Comparison of ENCODE assay signal across 29 cellular contexts in the genomic region with DNA sequence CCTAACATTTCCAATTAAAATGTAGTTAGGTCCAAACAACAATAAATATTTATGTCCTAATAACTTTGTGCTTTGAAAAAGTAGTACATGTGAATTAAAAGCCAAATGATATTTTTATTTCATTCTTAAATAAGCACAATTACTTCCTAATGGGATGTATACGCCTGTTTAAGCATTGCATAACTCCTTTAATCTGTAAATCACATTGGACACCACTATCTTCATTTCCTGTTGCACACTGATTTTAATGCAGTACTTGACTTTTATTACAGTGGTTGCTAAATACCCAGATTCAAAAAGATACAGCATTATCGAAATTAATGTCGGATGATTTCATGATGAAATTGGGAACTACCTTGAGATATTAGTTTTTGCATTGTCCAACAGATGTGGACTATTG.
"Had no signal": no experiment of that assay in that cellular context is flagged by ENCODE, and none has a peak within 500 bp of the region (broad histone marks: within the 10 kb centered on the region; RNA-seq: fewer than 3 reads in every experiment).

No MANE protein-coding gene starts in this region.

- H3K4me3 ChIP-seq: adrenal gland, ascending aorta, body of pancreas, breast epithelium, cardiac muscle cell had no signal

- H3K4me1 ChIP-seq: adrenal gland, ascending aorta, body of pancreas, breast epithelium had no signal

- H3K27me3 ChIP-seq: adrenal gland, ascending aorta, body of pancreas, brain microvascular endothelial cell, breast epithelium, cardiac muscle cell had no signal

- H3K36me3 ChIP-seq: adrenal gland, ascending aorta, brain microvascular endothelial cell, breast epithelium, cardiac muscle cell had no signal

- H3K9me3 ChIP-seq: adrenal gland, ascending aorta, body of pancreas had no signal

- H3K27ac ChIP-seq: adrenal gland, ascending aorta, body of pancreas, brain microvascular endothelial cell, breast epithelium, cardiac muscle cell had no signal

- DNase-seq: activated effector memory CD4-positive, alpha-beta T cell treated with anti-CD3 and anti-CD28 coated beads, Interleukin-2, amount 50 U/mL, for 16 hours; activated effector memory CD4-positive, alpha-beta T cell treated with Interleukin-2 at 50 U/mL for 16 hours; activated gamma-delta T cell; activated gamma-delta T cell treated with Interleukin-2 at 50 U/mL for 16 hours; activated naive CD4-positive, alpha-beta T cell; activated naive CD4-positive, alpha-beta T cell treated with anti-CD3 and anti-CD28 coated beads for 36 hours; activated naive CD4-positive, alpha-beta T cell treated with anti-CD3 and anti-CD28 coated beads, Interleukin-2, amount 10 ng/mL, durations not matched to agents 7 days and 5 days; activated naive CD4-positive, alpha-beta T cell treated with anti-CD3 and anti-CD28 coated beads, Interleukin-2, amount 50 U/mL, for 16 hours; activated naive CD4-positive, alpha-beta T cell treated with Interleukin-2 at 50 U/mL for 16 hours; activated naive CD8-positive, alpha-beta T cell treated with anti-CD3 and anti-CD28 coated beads for 36 hours; activated naive CD8-positive, alpha-beta T cell treated with anti-CD3 and anti-CD28 coated beads, Interleukin-2, amount 10 ng/mL, durations not matched to agents 7 days and 5 days; activated naive CD8-positive, alpha-beta T cell treated with anti-CD3 and anti-CD28 coated beads, Interleukin-2, amount 50 U/mL, for 24 hours; activated T-cell treated with anti-CD3 and anti-CD28 coated beads, Interleukin-2, amount 50 U/mL, for 1 hour; activated T-cell treated with anti-CD3 and anti-CD28 coated beads, Interleukin-2, amount 50 U/mL, for 24 hours; activated T-cell treated with anti-CD3 and anti-CD28 coated beads, Interleukin-2, amount 50 U/mL, for 4 hours; activated T-cell treated with anti-CD3 and anti-CD28 coated beads, Interleukin-2, amount 50 U/mL, for 48 hours; activated T-cell treated with anti-CD3 and anti-CD28 coated beads, Interleukin-2, amount 50 U/mL, for 72 hours; adrenal gland; amniotic stem cell; anterior cingulate cortex; aorta; body of pancreas; brain microvascular endothelial cell; caudate nucleus; central memory CD4-positive, alpha-beta T cell; cerebellar nuclear complex had no signal
